Comparison of ENCODE assay signal across 16 cellular contexts in the genomic region with DNA sequence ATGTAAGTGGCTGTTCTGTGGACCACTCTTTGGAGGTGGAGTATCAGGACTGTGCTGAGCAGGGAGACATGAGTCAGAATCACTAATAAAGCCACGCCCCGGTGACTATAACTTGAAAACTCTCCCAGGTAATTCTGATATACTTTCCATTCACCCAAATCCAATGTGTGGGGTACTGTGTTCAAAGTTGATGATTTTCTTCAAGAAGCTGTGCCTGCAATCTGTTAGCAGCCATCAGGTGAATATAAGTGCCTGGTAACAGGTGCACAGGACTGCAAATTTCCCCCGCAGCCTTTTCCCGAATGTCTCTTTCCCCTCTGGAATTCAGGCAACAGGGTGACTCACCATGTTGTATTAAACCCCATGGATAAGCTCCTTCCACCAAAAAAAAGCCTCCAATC. TPM values are rescaled to one million over a fixed set of nuclear protein-coding genes. Genes with fewer than 3 reads are reported as not detected.
DNase-seq lines count a peak whose midpoint lies in the region; ATAC-seq, FAIRE-seq and TF ChIP-seq lines count a peak whose summit lies in the region.
"Had no signal": no experiment of that assay in that cellular context is flagged by ENCODE, and none has a peak within 500 bp of the region (broad histone marks: within the 10 kb centered on the region; RNA-seq: fewer than 3 reads in every experiment).

No MANE protein-coding gene starts in this region.

- H4K5ac ChIP-seq in H1 (ENCODE audit: insufficient read length, low read depth, low read length) = no peak overlapping the region

- no peak overlapping the region for H4K91ac ChIP-seq in H1 (replicated peaks; ENCODE audit: insufficient read length, low read length)

- no peak overlapping the region for H3K4me3 ChIP-seq in Caco-2 (ENCODE audit: low read depth, low read length)
- H3K4me3 ChIP-seq in H1 (ENCODE audit: extremely low read depth in 1 of 4, insufficient read depth in 2 of 4, low read depth in 3 of 4, low read length in 4 of 4) = no peak overlapping the region
- peak overlapping the region; percentile 11 for H3K4me3 ChIP-seq in mucosa of stomach (ENCODE audit: low read length)
- no peak overlapping the region for H3K4me3 ChIP-seq in CD8-positive, alpha-beta T cell (ENCODE audit: low read depth, low read length)
- H3K4me3 ChIP-seq: BLaER1, MG63, uterus had no signal

- no peak for FAIRE-seq in H1 (lab: Jason Lieb, UNC)

- no peak overlapping the region for H3K14ac ChIP-seq in H1 (ENCODE audit: insufficient read length)

- no peak overlapping the region for H2BK120ac ChIP-seq in H1 (replicated peaks; ENCODE audit: low read depth, low read length)

- no peak for TF ChIP-seq CTCF in Caco-2 (IDR thresholded peaks at IDR 0.05; ENCODE audit: insufficient read depth in 1 of 2, low read depth in 1 of 2, low read length in 1 of 2, severe bottlenecking in 1 of 2, unreplicated experiment in 1 of 2)
- TF ChIP-seq CTCF in H1 (IDR thresholded peaks at IDR 0.05; ENCODE audit: control extremely low read depth in 1 of 3, insufficient read depth in 1 of 3, low read depth in 1 of 3, low read length in 3 of 3) = no peak
- no peak for TF ChIP-seq CTCF in CD8-positive, alpha-beta T cell (IDR thresholded peaks at IDR 0.05)
- no peak for TF ChIP-seq CTCF in glutamatergic neuron (IDR thresholded peaks at IDR 0.05; ENCODE audit: partially characterized antibody, unreplicated experiment)

- TF ChIP-seq EP300 in H1 (IDR thresholded peaks at IDR 0.05; ENCODE audit: borderline replicate concordance in 1 of 2, low read depth in 2 of 2, low read length in 2 of 2) = no peak

- no peak overlapping the region for H3K56ac ChIP-seq in H1 (replicated peaks; ENCODE audit: insufficient read length, low read depth, low read length)

- H3K9me3 ChIP-seq in Caco-2 (no peaks in the 10 kb centered on the region), H1 (ENCODE audit: insufficient read depth in 2 of 2, low read depth in 1 of 2, low read length in 1 of 2) (no peaks in the 10 kb centered on the region), mucosa of stomach (ENCODE audit: control insufficient read depth, low read length) (no peaks in the 10 kb centered on the region)
- no peaks in the 10 kb centered on the region for H3K9me3 ChIP-seq in CD8-positive, alpha-beta T cell (ENCODE audit: low read length)
- H3K9me3 ChIP-seq: BLaER1, MG63, uterus had no signal

- H4K8ac ChIP-seq in H1 (ENCODE audit: extremely low read depth, insufficient read depth, low read length) = no peak overlapping the region

- no peak overlapping the region for H3K27ac ChIP-seq in H1 (ENCODE audit: low read depth, low read length)
- no peak overlapping the region for H3K27ac ChIP-seq in CD8-positive, alpha-beta T cell (ENCODE audit: low read depth, low read length)
- H3K27ac ChIP-seq: BLaER1, uterus had no signal

- TF ChIP-seq POLR2A in H1 (IDR thresholded peaks at IDR 0.05; ENCODE audit: control extremely low read depth in 1 of 2, low read depth in 2 of 2, low read length in 2 of 2) = no peak

- H2AK5ac ChIP-seq in H1 (ENCODE audit: low read depth, low read length) = no peak overlapping the region

- no peak overlapping the region for H2BK20ac ChIP-seq in H1 (ENCODE audit: low read length)

- H3K9me3 Mint-ChIP-seq in Caco-2 (ENCODE audit: unreplicated experiment) (no peaks in the 10 kb centered on the region), glutamatergic neuron (ENCODE audit: unreplicated experiment) (peaks cover 1% of the 10 kb centered on the region)
- no peaks in the 10 kb centered on the region for H3K9me3 Mint-ChIP-seq in CD8-positive, alpha-beta T cell
- H3K9me3 Mint-ChIP-seq: stimulated activated effector memory CD8-positive, alpha-beta T cell treated with anti-CD3 and anti-CD28 coated beads, Interleukin-12 subunit alpha, Interleukin-12 subunit beta, amount 100 ng/mL, for 72 hours had no signal

- no peak overlapping the region for H2BK12ac ChIP-seq in H1 (ENCODE audit: low read depth, low read length)

- no peak overlapping the region for H3K18ac ChIP-seq in H1 (ENCODE audit: extremely low read depth, low read length)

- POLR2A ChIA-PET in Caco-2 (lab: Charles Lee) = no interaction called here
- POLR2A ChIA-PET in H1 (lab: Charles Lee; ENCODE audit: partially characterized antibody) = interaction anchor here (1.0 to 1.6 kb wide), 3 partner anchors 14 to 17 kb away, joined by 3 to 4 read pairs (median 3); no protein-coding TSS in a partner anchor
- POLR2A ChIA-PET in CD8-positive, alpha-beta T cell (lab: Charles Lee) = interaction anchor here (0.6 kb wide), 1 partner anchor 293 kb away, joined by 3 read pairs; no protein-coding TSS in a partner anchor

- H3K23ac ChIP-seq in H1 (ENCODE audit: insufficient read length) = no peak overlapping the region

- no peak overlapping the region for H3K4me2 ChIP-seq in H1 (ENCODE audit: insufficient read depth in 1 of 2, low read depth in 2 of 2, low read length in 2 of 2)
- H3K4me2 ChIP-seq: BLaER1 had no signal

- no peaks in the 10 kb centered on the region for H3K23me2 ChIP-seq in H1 (ENCODE audit: low read depth, low read length)

- H3K36me3 Mint-ChIP-seq in Caco-2 (ENCODE audit: insufficient read depth, unreplicated experiment) = peaks cover 9% of the 10 kb centered on the region
- H3K36me3 Mint-ChIP-seq in CD8-positive, alpha-beta T cell = no peaks in the 10 kb centered on the region
- H3K36me3 Mint-ChIP-seq in glutamatergic neuron (ENCODE audit: unreplicated experiment) = no peaks in the 10 kb centered on the region
- H3K36me3 Mint-ChIP-seq: activated naive CD4-positive, alpha-beta T cell treated with anti-CD3 and anti-CD28 coated beads, Interleukin-2, amount 50 U/mL, for 72 hours; stimulated activated effector memory CD8-positive, alpha-beta T cell treated with anti-CD3 and anti-CD28 coated beads, Interleukin-12 subunit alpha, Interleukin-12 subunit beta, amount 100 ng/mL, for 72 hours had no signal

- 87% methylated on average over 4 of the region's 4 CpGs; no CpG with 5 or more reads in 1 of the 2 experiments for WGBS in H1 (ENCODE audit: extremely low coverage in 1 of 2, insufficient coverage in 1 of 2, insufficient read length in 1 of 2, insufficient replicate concordance in 2 of 2, low coverage in 1 of 2, low lambda C conversion rate in 2 of 2, missing lambda C conversion rate in 1 of 2), 2 experiments

- intact Hi-C loops in Caco-2 (cut with micrococcal nuclease; ENCODE audit: unreplicated experiment) = no loop called here
- intact Hi-C loops in CD8-positive, alpha-beta T cell (cut with DNase I, micrococcal nuclease) = no loop called here

- BruUV-seq in Caco-2 (replicated peaks; lab: Mats Ljungman, UMichigan) = no TSS peak

- no peak overlapping the region for H2BK5ac ChIP-seq in H1 (ENCODE audit: low read depth, low read length)

- CTCF ChIA-PET in Caco-2 (lab: Charles Lee) (no interaction called here), H1 (lab: Charles Lee; ENCODE audit: partially characterized antibody) (interaction anchor here (1.1 to 1.6 kb wide), 2 partner anchors 11 to 75 kb away, joined by 4 read pairs; no protein-coding TSS in a partner anchor)
- CTCF ChIA-PET in CD8-positive, alpha-beta T cell (lab: Charles Lee) = no interaction called here

- H3K27me3 ChIP-seq in Caco-2 (replicated peaks; ENCODE audit: control insufficient read depth, insufficient read depth, low read length) (no peaks in the 10 kb centered on the region), H1 (replicated peaks in 1 of 4; ENCODE audit: control insufficient read depth in 3 of 4, extremely low read depth in 1 of 4, insufficient read depth in 3 of 4, low read length in 3 of 4) (no peaks in the 10 kb centered on the region), mucosa of stomach (ENCODE audit: control insufficient read depth, insufficient read depth, low read length) (no peaks in the 10 kb centered on the region)
- H3K27me3 ChIP-seq in CD8-positive, alpha-beta T cell (ENCODE audit: insufficient read depth, low read length) = no peaks in the 10 kb centered on the region
- H3K27me3 ChIP-seq: BLaER1, MG63, uterus had no signal

- TF ChIP-seq RAD21 in H1 (IDR thresholded peaks at IDR 0.05 in 1 of 2, conservative IDR thresholded peaks at IDR 0.05 in 1 of 2; ENCODE audit: low read depth in 2 of 2, low read length in 2 of 2) = no peak

- H3K36me3 ChIP-seq in Caco-2 (ENCODE audit: control insufficient read depth, insufficient read depth, low read length) (no peaks in the 10 kb centered on the region), H1 (ENCODE audit: control insufficient read depth in 2 of 4, insufficient read depth in 4 of 4, low read length in 3 of 4) (no peaks in the 10 kb centered on the region), mucosa of stomach (ENCODE audit: control insufficient read depth, insufficient read depth, low read length) (no peaks in the 10 kb centered on the region)
- H3K36me3 ChIP-seq in CD8-positive, alpha-beta T cell (ENCODE audit: insufficient read depth, low read length) = no peaks in the 10 kb centered on the region
- H3K36me3 ChIP-seq: BLaER1, MG63, uterus had no signal

- H3K4me1 Mint-ChIP-seq in Caco-2 (ENCODE audit: low read depth, unreplicated experiment) = peaks cover 34% of the 10 kb centered on the region
- H3K4me1 Mint-ChIP-seq in CD8-positive, alpha-beta T cell (ENCODE audit: low read depth) = no peaks in the 10 kb centered on the region
- H3K4me1 Mint-ChIP-seq in glutamatergic neuron (ENCODE audit: low read depth, unreplicated experiment) = no peaks in the 10 kb centered on the region
- H3K4me1 Mint-ChIP-seq: stimulated activated effector memory CD8-positive, alpha-beta T cell treated with anti-CD3 and anti-CD28 coated beads, Interleukin-12 subunit alpha, Interleukin-12 subunit beta, amount 100 ng/mL, for 72 hours had no signal

- H2AFZ ChIP-seq in H1 (ENCODE audit: low read length) = no peak overlapping the region

- H3K27ac Mint-ChIP-seq in Caco-2 (ENCODE audit: unreplicated experiment) (peak overlapping the region; percentile 67), glutamatergic neuron (ENCODE audit: unreplicated experiment) (no peak overlapping the region)
- H3K27ac Mint-ChIP-seq in CD8-positive, alpha-beta T cell = no peak overlapping the region
- H3K27ac Mint-ChIP-seq: activated naive CD4-positive, alpha-beta T cell treated with anti-CD3 and anti-CD28 coated beads, Interleukin-2, amount 50 U/mL, for 72 hours; stimulated activated effector memory CD8-positive, alpha-beta T cell treated with anti-CD3 and anti-CD28 coated beads, Interleukin-12 subunit alpha, Interleukin-12 subunit beta, amount 100 ng/mL, for 72 hours had no signal

- no peak for ATAC-seq in CD8-positive, alpha-beta T cell
- no peak for ATAC-seq in HG02981 (IDR thresholded peaks at IDR 0.05; ENCODE audit: unreplicated experiment)
- ATAC-seq: activated naive CD4-positive, alpha-beta T cell treated with anti-CD3 and anti-CD28 coated beads, Interleukin-2, amount 50 U/mL, for 72 hours; stimulated activated effector memory CD8-positive, alpha-beta T cell treated with anti-CD3 and anti-CD28 coated beads, Interleukin-12 subunit alpha, Interleukin-12 subunit beta, amount 100 ng/mL, for 72 hours had no signal

- no peak overlapping the region for H3K4ac ChIP-seq in H1 (replicated peaks; ENCODE audit: insufficient read length, low read depth, low read length)

- H3K9ac ChIP-seq in H1 (replicated peaks in 1 of 4; ENCODE audit: extremely low read depth in 1 of 4, low read depth in 3 of 4, low read length in 3 of 4) (no peak overlapping the region), mucosa of stomach (ENCODE audit: low read length) (peak overlapping the region; percentile 35)
- H3K9ac ChIP-seq: BLaER1 had no signal

- H3K79me2 ChIP-seq in H1 (ENCODE audit: control insufficient read depth in 1 of 2, insufficient read depth in 2 of 2, low read length in 2 of 2) = peaks cover 10 to 97% of the 10 kb centered on the region in 2 experiments

- DNase-seq in Caco-2 = no peak
- peak; percentile 39 for DNase-seq in HT-29 (ENCODE audit: low spot score)
- DNase-seq in H1 (ENCODE audit: low read depth in 1 of 2, low spot score in 2 of 2) = no peak
- no peak for DNase-seq in CD8-positive, alpha-beta T cell
- no peak for DNase-seq in medulla oblongata (ENCODE audit: extremely low spot score)
- no peak for DNase-seq in glutamatergic neuron
- DNase-seq: GDM1; MG63; SHP77 treated with DMSO at 0.1 percent for 48 hours; stimulated activated CD4-positive, alpha-beta T cell treated with anti-CD3 and anti-CD28 coated beads, Interleukin-4, amount 100 ng/mL, for 24 hours; uterus had no signal

- H3K27me3 Mint-ChIP-seq in Caco-2 (ENCODE audit: insufficient read depth, unreplicated experiment) (no peaks in the 10 kb centered on the region), glutamatergic neuron (ENCODE audit: unreplicated experiment) (no peaks in the 10 kb centered on the region)
- H3K27me3 Mint-ChIP-seq in CD8-positive, alpha-beta T cell (ENCODE audit: low read depth) = peaks cover 6% of the 10 kb centered on the region

- H2BK15ac ChIP-seq in H1 (ENCODE audit: low read length) = no peak overlapping the region

- H3K4me1 ChIP-seq in Caco-2 (peaks cover 39% of the 10 kb centered on the region), H1 (replicated peaks in 1 of 4; ENCODE audit: control insufficient read depth in 3 of 4, insufficient read depth in 4 of 4, low read length in 3 of 4) (peaks cover 0 to 14% (median 10%) of the 10 kb centered on the region in 4 experiments; a peak in 6 of 7 replicates), mucosa of stomach (ENCODE audit: control insufficient read depth, insufficient read depth, low read length) (peaks cover 44% of the 10 kb centered on the region)
- H3K4me1 ChIP-seq in CD8-positive, alpha-beta T cell (ENCODE audit: insufficient read depth, low read length) = no peaks in the 10 kb centered on the region
- H3K4me1 ChIP-seq: BLaER1, uterus had no signal

- H4K20me1 ChIP-seq in H1 (replicated peaks in 1 of 2; ENCODE audit: control insufficient read depth in 1 of 2, insufficient read depth in 2 of 2, low read length in 2 of 2) = peaks cover 6 to 14% of the 10 kb centered on the region in 2 experiments

- peaks cover 29% of the 10 kb centered on the region for H3K79me1 ChIP-seq in H1 (ENCODE audit: low read depth, low read length)

- H3K4me3 Mint-ChIP-seq in Caco-2 (ENCODE audit: unreplicated experiment) (no peak overlapping the region), glutamatergic neuron (ENCODE audit: unreplicated experiment) (no peak overlapping the region)
- no peak overlapping the region for H3K4me3 Mint-ChIP-seq in CD8-positive, alpha-beta T cell
- H3K4me3 Mint-ChIP-seq: stimulated activated effector memory CD8-positive, alpha-beta T cell treated with anti-CD3 and anti-CD28 coated beads, Interleukin-12 subunit alpha, Interleukin-12 subunit beta, amount 100 ng/mL, for 72 hours had no signal

RNA-seq across cellular contexts. Expression of gene MAGI1, which starts 17.0 kb away (rescaled TPM):
- 63.6 and 64.9 TPM in 2 replicates for total RNA-seq in Caco-2 (2022)
- 15.6 and 26.2 TPM in 2 replicates for total RNA-seq in HT-29 (2014; rRNA removed; shearing (Covaris generic))
- 77.9 and 78.0 TPM in 2 replicates for total RNA-seq in H1 (2021; fragmentation: NEBNext Ultra II Directional; extraction: Animal tissue kit (Norgen Biotek cat#: 25700))
- polyA plus RNA-seq in H1 (2011; rRNA removed) = 19.8 and 27.4 TPM in 2 replicates
- 35.7 TPM for polyA plus RNA-seq in H1 (2011; cell fraction: cytosol; rRNA removed)
- polyA plus RNA-seq in H1 (2011; cell fraction: nucleus; rRNA removed) = 52.0 TPM
- 36.7 to 49.8 TPM (median 41.1 TPM) in 4 replicates for polyA plus RNA-seq in H1 (2012, experiment 1 of 2)
- polyA plus RNA-seq in H1 (2012, experiment 2 of 2) = 1.9 TPM
- 28.1 TPM for polyA plus RNA-seq in H1 (2013, experiment 1 of 2)
- 28.5 TPM for polyA plus RNA-seq in H1 (2013, experiment 2 of 2)
- 127 and 157 TPM in 2 replicates for polyA minus RNA-seq in H1 (2011; rRNA and poly(A)+ RNA removed)
- polyA minus RNA-seq in H1 (2011; cell fraction: cytosol; rRNA and poly(A)+ RNA removed) = 60.6 TPM
- 129 TPM for polyA minus RNA-seq in H1 (2011; cell fraction: nucleus; rRNA and poly(A)+ RNA removed)
- total RNA-seq in CD8-positive, alpha-beta T cell = not detected
- total RNA-seq in glutamatergic neuron (ENCODE audit: unreplicated experiment) = 46.5 TPM

Comparison
In these comparisons a context has a peak if more than half of its experiments do, and no peak if none do; other contexts are left out.
1. RNA of gene MAGI1, which starts 17.0 kb away (total RNA-seq): 77.9 to 78.0 TPM in H1, 63.6 to 64.9 TPM in Caco-2, 46.5 TPM in glutamatergic neuron (single experiment) and 15.6 to 26.2 TPM in HT-29; not detected in CD8-positive, alpha-beta T cell; every median in the first group is over 10 times any median in the second.